10 cellular contexts compared by ENCODE assay signal in genomic region chr12:53939141-53940108, GRCh38. TPM values are rescaled to one million over a fixed set of nuclear protein-coding genes. Genes with fewer than 3 reads are reported as not detected.
DNase-seq lines count a peak whose midpoint lies in the region; ATAC-seq, FAIRE-seq and TF ChIP-seq lines count a peak whose summit lies in the region.
"Had no signal": no experiment of that assay in that cellular context is flagged by ENCODE, and none has a peak within 500 bp of the region (broad histone marks: within the 10 kb centered on the region; RNA-seq: fewer than 3 reads in every experiment).

No MANE protein-coding gene starts in this region.

- H3K27ac ChIP-seq in left lung = no peak overlapping the region

- no peak overlapping the region for H3K4me3 Mint-ChIP-seq in activated naive CD4-positive, alpha-beta T cell treated with anti-CD3 and anti-CD28 coated beads for 36 hours
- H3K4me3 Mint-ChIP-seq in activated naive CD4-positive, alpha-beta T cell treated with anti-CD3 and anti-CD28 coated beads, Interleukin-2, amount 10 ng/mL, durations not matched to agents 7 days and 5 days = no peak overlapping the region
- peak overlapping the region; percentile 53 for H3K4me3 Mint-ChIP-seq in WTC11
- no peak overlapping the region for H3K4me3 Mint-ChIP-seq in activated T-helper 17 cell treated with anti-CD3 and anti-CD28 coated beads, Interleukin-2, amount 50 U/mL, for 72 hours

- H3K36me3 ChIP-seq in left lung = no peaks in the 10 kb centered on the region

- H3K4me3 ChIP-seq in left lung = no peak overlapping the region

- POLR2A ChIA-PET in WTC11 (lab: Charles Lee) = interaction anchor here (1.4 kb wide), 1 partner anchor 14 kb away, joined by 4 read pairs; no protein-coding TSS in a partner anchor

- no peaks in the 10 kb centered on the region for H3K36me3 Mint-ChIP-seq in activated naive CD4-positive, alpha-beta T cell treated with anti-CD3 and anti-CD28 coated beads for 36 hours (ENCODE audit: low read depth)
- peaks cover 1% of the 10 kb centered on the region for H3K36me3 Mint-ChIP-seq in activated naive CD4-positive, alpha-beta T cell treated with anti-CD3 and anti-CD28 coated beads, Interleukin-2, amount 10 ng/mL, durations not matched to agents 7 days and 5 days
- no peaks in the 10 kb centered on the region for H3K36me3 Mint-ChIP-seq in WTC11
- H3K36me3 Mint-ChIP-seq in activated T-helper 17 cell treated with anti-CD3 and anti-CD28 coated beads, Interleukin-2, amount 50 U/mL, for 72 hours (ENCODE audit: low read depth) = no peaks in the 10 kb centered on the region

- no peaks in the 10 kb centered on the region for H3K9me3 Mint-ChIP-seq in activated naive CD4-positive, alpha-beta T cell treated with anti-CD3 and anti-CD28 coated beads for 36 hours
- no peaks in the 10 kb centered on the region for H3K9me3 Mint-ChIP-seq in activated naive CD4-positive, alpha-beta T cell treated with anti-CD3 and anti-CD28 coated beads, Interleukin-2, amount 10 ng/mL, durations not matched to agents 7 days and 5 days
- no peaks in the 10 kb centered on the region for H3K9me3 Mint-ChIP-seq in WTC11
- H3K9me3 Mint-ChIP-seq in activated T-helper 17 cell treated with anti-CD3 and anti-CD28 coated beads, Interleukin-2, amount 50 U/mL, for 72 hours = no peaks in the 10 kb centered on the region

- CTCF ChIA-PET in activated naive CD4-positive, alpha-beta T cell treated with anti-CD3 and anti-CD28 coated beads for 36 hours (lab: Charles Lee) = interaction anchor here (1.4 kb wide), 1 partner anchor 194 kb away, joined by 3 read pairs; no protein-coding TSS in a partner anchor
- CTCF ChIA-PET in activated naive CD4-positive, alpha-beta T cell treated with anti-CD3 and anti-CD28 coated beads, Interleukin-2, amount 10 ng/mL, durations not matched to agents 7 days and 5 days (lab: Charles Lee) = no interaction called here
- CTCF ChIA-PET in WTC11 (lab: Charles Lee) = interaction anchor here (0.9 to 2.7 kb wide), 8 partner anchors 12 to 196 kb away, joined by 3 to 10 read pairs (median 5); partner anchors contain the start of gene HOXC10

- DNase-seq in activated naive CD4-positive, alpha-beta T cell treated with anti-CD3 and anti-CD28 coated beads for 36 hours = no peak
- DNase-seq in activated naive CD4-positive, alpha-beta T cell treated with anti-CD3 and anti-CD28 coated beads, Interleukin-2, amount 10 ng/mL, durations not matched to agents 7 days and 5 days = no peak
- DNase-seq in WTC11 (ENCODE audit: low spot score) = peak; percentile 71
- peak in 1 of 2 donors; percentile 76 for DNase-seq in left lung
- peak; percentile 40 for DNase-seq in urothelium cell line (ENCODE audit: low spot score)
- DNase-seq in stimulated activated naive CD8-positive, alpha-beta T cell treated with anti-CD3 and anti-CD28 coated beads, Interleukin-15, Interleukin-2, amounts not matched to agents 100 U/mL and 50 U/mL, for 24 hours = no peak
- DNase-seq: stimulated activated naive CD4-positive, alpha-beta T cell treated with Interleukin-2 at 50 U/mL for 16 hours had no signal

- H3K27ac Mint-ChIP-seq in activated naive CD4-positive, alpha-beta T cell treated with anti-CD3 and anti-CD28 coated beads for 36 hours = peak overlapping the region; percentile 32
- H3K27ac Mint-ChIP-seq in activated naive CD4-positive, alpha-beta T cell treated with anti-CD3 and anti-CD28 coated beads, Interleukin-2, amount 10 ng/mL, durations not matched to agents 7 days and 5 days = no peak overlapping the region
- H3K27ac Mint-ChIP-seq in WTC11 = no peak overlapping the region
- H3K27ac Mint-ChIP-seq in activated T-helper 17 cell treated with anti-CD3 and anti-CD28 coated beads, Interleukin-2, amount 50 U/mL, for 72 hours = no peak overlapping the region

- H3K9me3 ChIP-seq in left lung = no peaks in the 10 kb centered on the region

- H3K4me1 Mint-ChIP-seq in activated naive CD4-positive, alpha-beta T cell treated with anti-CD3 and anti-CD28 coated beads for 36 hours (ENCODE audit: low read depth) = peaks cover 7% of the 10 kb centered on the region
- H3K4me1 Mint-ChIP-seq in activated naive CD4-positive, alpha-beta T cell treated with anti-CD3 and anti-CD28 coated beads, Interleukin-2, amount 10 ng/mL, durations not matched to agents 7 days and 5 days = no peaks in the 10 kb centered on the region
- peaks cover 21% of the 10 kb centered on the region for H3K4me1 Mint-ChIP-seq in WTC11
- no peaks in the 10 kb centered on the region for H3K4me1 Mint-ChIP-seq in activated T-helper 17 cell treated with anti-CD3 and anti-CD28 coated beads, Interleukin-2, amount 50 U/mL, for 72 hours

- no peaks in the 10 kb centered on the region for H3K4me1 ChIP-seq in left lung

- FAIRE-seq in urothelium cell line (lab: Jason Lieb, UNC) = no peak

- H3K27me3 ChIP-seq in left lung = peaks cover 98 to 100% of the 10 kb centered on the region in 2 donors

- peaks cover 81% of the 10 kb centered on the region for H3K27me3 Mint-ChIP-seq in activated naive CD4-positive, alpha-beta T cell treated with anti-CD3 and anti-CD28 coated beads for 36 hours (ENCODE audit: low read depth)
- peaks cover 100% of the 10 kb centered on the region for H3K27me3 Mint-ChIP-seq in activated naive CD4-positive, alpha-beta T cell treated with anti-CD3 and anti-CD28 coated beads, Interleukin-2, amount 10 ng/mL, durations not matched to agents 7 days and 5 days
- H3K27me3 Mint-ChIP-seq in WTC11 (ENCODE audit: low read depth) = peaks cover 99% of the 10 kb centered on the region
- H3K27me3 Mint-ChIP-seq in activated T-helper 17 cell treated with anti-CD3 and anti-CD28 coated beads, Interleukin-2, amount 50 U/mL, for 72 hours = peaks cover 80% of the 10 kb centered on the region

- TF ChIP-seq CTCF in WTC11 (IDR thresholded peaks at IDR 0.05) (no peak), left lung (IDR thresholded peaks at IDR 0.05) (no peak)

- intact Hi-C loops in activated naive CD4-positive, alpha-beta T cell treated with anti-CD3 and anti-CD28 coated beads for 36 hours (cut with micrococcal nuclease) = loop anchor here (10.0 kb wide), 1 partner anchor 245 kb away; no protein-coding TSS in a partner anchor
- intact Hi-C loops in left lung (cut with DNase I) = no loop called here

- ATAC-seq in WTC11 = peak; percentile 17
- peak; percentile 61 for ATAC-seq in left lung
- ATAC-seq in HG02610 (IDR thresholded peaks at IDR 0.05; ENCODE audit: unreplicated experiment) = no peak
- ATAC-seq in stimulated activated naive CD8-positive, alpha-beta T cell treated with anti-CD3 and anti-CD28 coated beads, Interleukin-15, Interleukin-2, amounts not matched to agents 100 U/mL and 50 U/mL, for 24 hours = no peak
- no peak for ATAC-seq in activated T-helper 17 cell treated with anti-CD3 and anti-CD28 coated beads, Interleukin-2, amount 50 U/mL, for 72 hours (replicated peaks)

TF ChIP-seq in WTC11, 78 proteins besides CTCF, POLR2A, EP300 and RAD21 (continues in another document):
- TF ChIP-seq OVOL2 (CRISPR knock-in tag; IDR thresholded peaks at IDR 0.05; ENCODE audit: borderline replicate concordance) (no peak), E2F1 (CRISPR knock-in tag; IDR thresholded peaks at IDR 0.05) (no peak)

RNA-seq across cellular contexts. Expression of gene HOXC13, which starts 0.8 kb away (rescaled TPM):
- total RNA-seq in activated naive CD4-positive, alpha-beta T cell treated with anti-CD3 and anti-CD28 coated beads for 36 hours = not detected
- total RNA-seq in WTC11 (2021) = 0.09 TPM in 1 of 3 replicates, not detected in the others
- not detected for total RNA-seq in left lung
- total RNA-seq in activated T-helper 17 cell treated with anti-CD3 and anti-CD28 coated beads, Interleukin-2, amount 50 U/mL, for 72 hours = not detected

RNA-seq across cellular contexts. Expression of gene HOXC12, which starts 15.3 kb away (rescaled TPM):
- not detected for total RNA-seq in activated naive CD4-positive, alpha-beta T cell treated with anti-CD3 and anti-CD28 coated beads for 36 hours
- total RNA-seq in WTC11 (2021) (not detected in 3 replicates), left lung (not detected)
- total RNA-seq in activated T-helper 17 cell treated with anti-CD3 and anti-CD28 coated beads, Interleukin-2, amount 50 U/mL, for 72 hours = not detected
- total RNA-seq: renal cortical epithelial cell had no signal

RNA-seq across cellular contexts. Expression of gene HOXC11, which starts 33.5 kb away (rescaled TPM):
- total RNA-seq in activated naive CD4-positive, alpha-beta T cell treated with anti-CD3 and anti-CD28 coated beads for 36 hours = not detected
- total RNA-seq in WTC11 (2021) (not detected in 3 replicates), left lung (not detected)
- not detected for total RNA-seq in activated T-helper 17 cell treated with anti-CD3 and anti-CD28 coated beads, Interleukin-2, amount 50 U/mL, for 72 hours

RNA-seq across cellular contexts. Expression of gene HOTAIR, which starts 35.3 kb away (rescaled TPM):
- not detected for total RNA-seq in activated naive CD4-positive, alpha-beta T cell treated with anti-CD3 and anti-CD28 coated beads for 36 hours
- total RNA-seq in WTC11 (2021) (not detected in 3 replicates), left lung (not detected)
- total RNA-seq in activated T-helper 17 cell treated with anti-CD3 and anti-CD28 coated beads, Interleukin-2, amount 50 U/mL, for 72 hours = not detected

RNA-seq across cellular contexts. Expression of gene HOXC10, which starts 45.5 kb away (rescaled TPM):
- total RNA-seq in activated naive CD4-positive, alpha-beta T cell treated with anti-CD3 and anti-CD28 coated beads for 36 hours = not detected
- 0.09 TPM in 1 of 3 replicates, not detected in the others for total RNA-seq in WTC11 (2021)
- total RNA-seq in left lung = not detected
- not detected for total RNA-seq in activated T-helper 17 cell treated with anti-CD3 and anti-CD28 coated beads, Interleukin-2, amount 50 U/mL, for 72 hours

Comparison
In these comparisons a context has a peak if more than half of its experiments do, and no peak if none do; other contexts are left out.
1. DNase-seq: peak in WTC11 (single experiment) and urothelium cell line (single experiment); none in activated naive CD4-positive, alpha-beta T cell treated with anti-CD3 and anti-CD28 coated beads for 36 hours (single experiment), activated naive CD4-positive, alpha-beta T cell treated with anti-CD3 and anti-CD28 coated beads, Interleukin-2, amount 10 ng/mL, durations not matched to agents 7 days and 5 days (single experiment) and stimulated activated naive CD8-positive, alpha-beta T cell treated with anti-CD3 and anti-CD28 coated beads, Interleukin-15, Interleukin-2, amounts not matched to agents 100 U/mL and 50 U/mL, for 24 hours (single experiment).
2. ATAC-seq: peak in WTC11 (single experiment) and left lung (single experiment); none in HG02610 (single experiment), stimulated activated naive CD8-positive, alpha-beta T cell treated with anti-CD3 and anti-CD28 coated beads, Interleukin-15, Interleukin-2, amounts not matched to agents 100 U/mL and 50 U/mL, for 24 hours (single experiment) and activated T-helper 17 cell treated with anti-CD3 and anti-CD28 coated beads, Interleukin-2, amount 50 U/mL, for 72 hours (single experiment).